In genomic region chr19:41872775-41873647, GRCh38 we compare ENCODE assay signal across 8 cellular contexts. TPM values are rescaled to one million over a fixed set of nuclear protein-coding genes. Genes with fewer than 3 reads are reported as not detected.
DNase-seq lines count a peak whose midpoint lies in the region; ATAC-seq and TF ChIP-seq lines count a peak whose summit lies in the region.

No MANE protein-coding gene starts in this region.

- intact Hi-C loops in mucosa of descending colon (cut with DNase I, micrococcal nuclease): loop anchor here (5.0 kb wide), 1 partner anchor 79 kb away; no protein-coding TSS in a partner anchor

- in situ Hi-C loops in GM23248 (cut with MboI): no loop called here

- no peaks in the 10 kb centered on the region for H3K9me2 ChIP-seq in GM23248 (ENCODE audit: insufficient read depth)

- no peak overlapping the region for H3K4me3 ChIP-seq in AG10803 (ENCODE audit: low read length)
- H3K4me3 ChIP-seq in GM23248: no peak overlapping the region
- H3K4me3 ChIP-seq in effector memory CD4-positive, alpha-beta T cell (ENCODE audit: insufficient read depth, low read depth, low read length, poor library complexity, severe bottlenecking): no peak overlapping the region
- H3K4me3 ChIP-seq in mucosa of descending colon: no peak overlapping the region
- H3K4me3 ChIP-seq in tibial nerve: no peak overlapping the region

- no peak for TF ChIP-seq POLR2A in tibial nerve (IDR thresholded peaks at IDR 0.05)

- H3K4me2 ChIP-seq in GM23248 (ENCODE audit: unreplicated experiment): no peak overlapping the region

- H3K79me2 ChIP-seq in GM23248 (ENCODE audit: insufficient read depth): peaks cover 7% of the 10 kb centered on the region

- TF ChIP-seq EP300 in tibial nerve (IDR thresholded peaks at IDR 0.05): no peak

- ATAC-seq in mucosa of descending colon: peak; percentile 78
- ATAC-seq in GM21717 (IDR thresholded peaks at IDR 0.05; ENCODE audit: unreplicated experiment): no peak

- no peak overlapping the region for H3K9ac ChIP-seq in GM23248

- H4K20me1 ChIP-seq in GM23248 (ENCODE audit: insufficient read depth): peaks cover 13% of the 10 kb centered on the region; the same call in 1 of the 2 replicates

- DNase-seq in AG10803 (ENCODE audit: low read depth): peak; percentile 52
- peak; percentile 71 for DNase-seq in GM23248
- DNase-seq in NCI-H526 (lab: John Stamatoyannopoulos, UW): peak; percentile 83 to 96
- DNase-seq in activated CD4-positive, alpha-beta T cell treated with anti-CD3 and anti-CD28 coated beads, Interleukin-2, amount 50 U/mL, for 1 hour: peak; percentile 72
- DNase-seq in effector memory CD4-positive, alpha-beta T cell: peak; percentile 39 to 50 (median 48)
- peak; percentile 85 to 92 (median 92) for DNase-seq in mucosa of descending colon
- no peak for DNase-seq in tibial nerve (ENCODE audit: low spot score in 2 of 2)

- H2AFZ ChIP-seq in GM23248: no peak overlapping the region

- H3K4me1 ChIP-seq in GM23248 (ENCODE audit: insufficient read depth) (no peaks in the 10 kb centered on the region), mucosa of descending colon (ENCODE audit: low read depth) (peaks cover 30% of the 10 kb centered on the region), tibial nerve (peaks cover 0 to 18% (median 5%) of the 10 kb centered on the region in 4 donors)
- H3K4me1 ChIP-seq in effector memory CD4-positive, alpha-beta T cell (ENCODE audit: control insufficient read depth, insufficient read depth, low read length, poor library complexity, severe bottlenecking): peaks cover 90% of the 10 kb centered on the region

- H3F3A ChIP-seq in GM23248 (ENCODE audit: insufficient read depth): peaks cover 57% of the 10 kb centered on the region

- H3K27ac ChIP-seq in GM23248 (no peak overlapping the region), tibial nerve (peak overlapping the region in 1 of 4 donors; percentile 4)
- H3K27ac ChIP-seq in effector memory CD4-positive, alpha-beta T cell (ENCODE audit: insufficient read depth, low read length, poor library complexity, severe bottlenecking): peak overlapping the region; percentile 65

- no peaks in the 10 kb centered on the region for H3K9me3 ChIP-seq in GM23248 (ENCODE audit: low read depth)
- no peaks in the 10 kb centered on the region for H3K9me3 ChIP-seq in effector memory CD4-positive, alpha-beta T cell (ENCODE audit: control insufficient read depth, low read length)
- no peaks in the 10 kb centered on the region for H3K9me3 ChIP-seq in mucosa of descending colon
- no peaks in the 10 kb centered on the region for H3K9me3 ChIP-seq in tibial nerve

- H3K36me3 ChIP-seq in GM23248 (ENCODE audit: low read depth): peaks cover 29% of the 10 kb centered on the region; the same call in 1 of the 2 replicates
- H3K36me3 ChIP-seq in effector memory CD4-positive, alpha-beta T cell (ENCODE audit: control insufficient read depth, insufficient read depth, low read length): peaks cover 23% of the 10 kb centered on the region
- H3K36me3 ChIP-seq in mucosa of descending colon (ENCODE audit: low read depth): peaks cover 3% of the 10 kb centered on the region
- H3K36me3 ChIP-seq in tibial nerve: peaks cover 0 to 49% (median 8%) of the 10 kb centered on the region in 3 donors

- TF ChIP-seq CTCF in AG10803 (conservative IDR thresholded peaks at IDR 0.05; ENCODE audit: low read length): peak; percentile 65
- peak; percentile 80 for TF ChIP-seq CTCF in mucosa of descending colon (IDR thresholded peaks at IDR 0.05)
- TF ChIP-seq CTCF in tibial nerve (IDR thresholded peaks at IDR 0.05): peak in 4 of 5 experiments; percentile 24 to 52 (median 37)

- H3K27me3 ChIP-seq in GM23248 (replicated peaks; ENCODE audit: insufficient read depth) (no peaks in the 10 kb centered on the region), tibial nerve (no peaks in the 10 kb centered on the region)
- no peaks in the 10 kb centered on the region for H3K27me3 ChIP-seq in effector memory CD4-positive, alpha-beta T cell (replicated peaks; ENCODE audit: control insufficient read depth, insufficient read depth, low read length, poor library complexity, severe bottlenecking)

- 50 to 52% methylated on average over 18 of the region's 18 CpGs for whole genome bisulfite sequencing in GM23248 (ENCODE audit: low coverage in 1 of 2, low lambda C conversion rate in 2 of 2, missing lambda C conversion rate in 2 of 2), 2 experiments
- WGBS in tibial nerve, 2 donors: 53 to 59% methylated on average over 18 of the region's 18 CpGs

RNA-seq across cellular contexts. Expression of gene CD79A, which starts 4.1 kb away (rescaled TPM):
- total RNA-seq in GM23248 (2014; rRNA removed; shearing (Covaris generic)): not detected in 2 replicates
- 0.49 TPM in 1 of 2 replicates, not detected in the other for polyA plus RNA-seq in GM23248 (2016; fragmentation: Nextera tagmentation; extraction: Ambion mirVana)
- 1 to 10 TPM; 2.7 to 7.3 (median 3.9) TPM for total RNA-seq in mucosa of descending colon
- not detected for total RNA-seq in tibial nerve

RNA-seq across cellular contexts. Expression of gene ARHGEF1, which starts 10.0 kb away (rescaled TPM):
- 44.6 and 46.2 TPM in 2 replicates for total RNA-seq in GM23248 (2014; rRNA removed; shearing (Covaris generic))
- 44.3 and 49.6 TPM in 2 replicates for polyA plus RNA-seq in GM23248 (2016; fragmentation: Nextera tagmentation; extraction: Ambion mirVana)
- total RNA-seq in mucosa of descending colon (100 to 1,000 TPM in 1 of 3 donors, 10 to 100 TPM in 2; 84.9 to 125 (median 92.3) TPM), tibial nerve (100 to 1,000 TPM in 3 of 4 donors, 10 to 100 TPM in 1; 68.4 to 225 (median 121) TPM)

RNA-seq across cellular contexts. Expression of gene RPS19, which starts 13.0 kb away (rescaled TPM):
- 296 and 881 TPM in 2 replicates for total RNA-seq in GM23248 (2014; rRNA removed; shearing (Covaris generic))
- 2,308 and 2,316 TPM in 2 replicates for polyA plus RNA-seq in GM23248 (2016; fragmentation: Nextera tagmentation; extraction: Ambion mirVana)
- total RNA-seq in mucosa of descending colon: 1,000 to 10,000 TPM; 1,251 to 1,696 (median 1,572) TPM
- 1,000 to 10,000 TPM in 2 of 4 donors, 100 to 1,000 TPM in 2; 835 to 1,204 (median 1,038) TPM for total RNA-seq in tibial nerve

RNA-seq across cellular contexts. Expression of gene DMRTC2, which starts 28.2 kb away (rescaled TPM):
- total RNA-seq in GM23248 (2014; rRNA removed; shearing (Covaris generic)): not detected in 2 replicates
- not detected in 2 replicates for polyA plus RNA-seq in GM23248 (2016; fragmentation: Nextera tagmentation; extraction: Ambion mirVana)
- total RNA-seq in mucosa of descending colon (not detected), tibial nerve (not detected)

RNA-seq across cellular contexts. Expression of gene LYPD4, which starts 28.5 kb away (rescaled TPM):
- total RNA-seq in GM23248 (2014; rRNA removed; shearing (Covaris generic)): not detected in 2 replicates
- polyA plus RNA-seq in GM23248 (2016; fragmentation: Nextera tagmentation; extraction: Ambion mirVana): not detected in 2 replicates
- total RNA-seq in mucosa of descending colon (not detected), tibial nerve (not detected)

Comparison
In these comparisons a context has a peak if more than half of its experiments do, and no peak if none do; other contexts are left out.
1. DNase-seq: peak in AG10803 (single experiment), GM23248 (single experiment), NCI-H526 (2 of 2), activated CD4-positive, alpha-beta T cell treated with anti-CD3 and anti-CD28 coated beads, Interleukin-2, amount 50 U/mL, for 1 hour (single experiment), effector memory CD4-positive, alpha-beta T cell (3 of 3) and mucosa of descending colon (3 of 3); none in tibial nerve (0 of 2).
2. Peak in every context shown above with its lines, with median percentiles within 50 percentile points of each other: CTCF ChIP-seq.